Comparison of ENCODE assay signal across 1 cellular context in genomic region chr1:110214454-110215404, GRCh38.
TF ChIP-seq lines count a peak whose summit lies in the region.

No MANE protein-coding gene starts in this region.

TF ChIP-seq in HEK293, 187 proteins besides CTCF, POLR2A, EP300 and RAD21 (continued from another document):
- TF ChIP-seq PRDM6 (tag by site-specific recombination; IDR thresholded peaks at IDR 0.05) (0 out of 2 replicates have a peak, but pooled peaks have one; percentile 35), KLF10 (tag by site-specific recombination; IDR thresholded peaks at IDR 0.05) (peak; percentile 45; the same call in 1 of the 2 replicates), ZNF785 (tag by site-specific recombination; IDR thresholded peaks at IDR 0.05) (no peak), ZNF155 (tag by site-specific recombination; IDR thresholded peaks at IDR 0.05) (no peak), TRIM28 (IDR thresholded peaks at IDR 0.05; ENCODE audit: borderline replicate concordance, low read length) (peak; percentile 82; the same call in 1 of the 2 replicates), ZNF266 (tag by site-specific recombination; IDR thresholded peaks at IDR 0.05; ENCODE audit: low read depth) (no peak), FEZF1 (tag by site-specific recombination; IDR thresholded peaks at IDR 0.05) (peak; percentile 67; the same call in 1 of the 2 replicates), ZNF398 (tag by site-specific recombination; IDR thresholded peaks at IDR 0.05) (peak; percentile 91), RBAK (tag by site-specific recombination; IDR thresholded peaks at IDR 0.05) (no peak), PATZ1 (tag by site-specific recombination; IDR thresholded peaks at IDR 0.05) (peak; percentile 33; the same call in 1 of the 2 replicates), SCRT2 (tag by site-specific recombination; IDR thresholded peaks at IDR 0.05) (peak; percentile 65), ZNF843 (tag by site-specific recombination; IDR thresholded peaks at IDR 0.05) (peak; percentile 60; the same call in 1 of the 2 replicates), ZBTB17 (tag by site-specific recombination; IDR thresholded peaks at IDR 0.05) (peak; percentile 78)
